9 cellular contexts compared by ENCODE assay signal in the genomic region with DNA sequence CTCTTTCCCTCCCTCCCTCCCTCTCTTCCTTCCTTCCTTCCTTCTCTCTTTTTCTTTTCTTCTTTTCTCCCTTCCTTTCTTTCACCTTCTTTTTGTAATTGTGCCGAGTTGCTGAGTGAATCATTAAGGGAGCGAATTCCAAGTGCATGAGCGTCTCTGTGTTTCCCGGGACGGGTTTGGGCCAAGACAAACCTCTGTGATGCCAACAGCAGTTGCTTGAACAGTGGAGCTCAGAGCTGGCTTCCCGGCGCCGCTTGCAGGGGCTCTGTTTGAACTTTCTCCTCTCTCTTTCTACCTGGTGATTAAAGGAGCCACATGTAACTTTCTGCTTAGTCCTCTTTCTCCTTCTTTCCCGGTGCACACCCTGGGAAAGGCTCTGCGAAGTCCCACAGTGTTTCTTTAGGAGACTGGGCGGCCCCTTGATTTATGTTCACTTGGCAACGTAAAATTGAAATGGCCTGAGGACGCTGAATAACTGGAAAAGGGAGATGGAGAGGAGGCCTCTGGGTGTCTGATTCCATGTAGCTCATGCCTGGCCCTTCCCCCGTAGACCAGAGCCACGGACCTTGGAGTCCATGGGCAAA. TPM values are rescaled to one million over a fixed set of nuclear protein-coding genes. Genes with fewer than 3 reads are reported as not detected.
A peak's percentile ranks its signal among the peaks of the same experiment; 100 is the strongest.
DNase-seq lines count a peak whose midpoint lies in the region; ATAC-seq and TF ChIP-seq lines count a peak whose summit lies in the region.
"Had no signal": no experiment of that assay in that cellular context is flagged by ENCODE, and none has a peak within 500 bp of the region (broad histone marks: within the 10 kb centered on the region; RNA-seq: fewer than 3 reads in every experiment).

No MANE protein-coding gene starts in this region.

- H3K4me1 ChIP-seq in lower lobe of right lung (no peaks in the 10 kb centered on the region), tibial artery (peaks cover 0 to 50% (median 31%) of the 10 kb centered on the region in 4 donors)

- H3K9me3 ChIP-seq in lower lobe of right lung (no peaks in the 10 kb centered on the region), tibial artery (no peaks in the 10 kb centered on the region)

- DNase-seq in HT1080 (ENCODE audit: low read depth) (peak; percentile 88), cerebellar cortex (ENCODE audit: low spot score) (peak; percentile 31), lower lobe of right lung (no peak), tibial artery (peak; percentile 82 to 92), NCI-H1105 treated with DMSO at 0.1 percent for 48 hours (lab: John Stamatoyannopoulos, UW) (no peak), GM20000 (ENCODE audit: low spot score) (no peak), GM19238 (ENCODE audit: insufficient read length, low spot score) (no peak)
- no peak for DNase-seq in activated naive CD4-positive, alpha-beta T cell treated with anti-CD3 and anti-CD28 coated beads, Interleukin-2, amount 50 U/mL, for 72 hours (ENCODE audit: low spot score in 2 of 2)

- peaks cover 0 to 4% of the 10 kb centered on the region in 2 donors for H3K9me3 Mint-ChIP-seq in activated naive CD4-positive, alpha-beta T cell treated with anti-CD3 and anti-CD28 coated beads, Interleukin-2, amount 50 U/mL, for 72 hours
- H3K9me3 Mint-ChIP-seq: central memory CD8-positive, alpha-beta T cell had no signal

- intact Hi-C loops in lower lobe of right lung (cut with DNase I) = no loop called here
- intact Hi-C loops in tibial artery (cut with DNase I; ENCODE audit: low total_unique reads) = loop anchor here (5.0 kb wide), 1 partner anchor 68 kb away; no protein-coding TSS in a partner anchor

- no peaks in the 10 kb centered on the region for H3K27me3 ChIP-seq in lower lobe of right lung (ENCODE audit: low read depth)
- no peaks in the 10 kb centered on the region for H3K27me3 ChIP-seq in tibial artery

- H3K4me3 ChIP-seq in lower lobe of right lung (no peak overlapping the region), tibial artery (peak overlapping the region; percentile 28 to 35)

- H3K36me3 ChIP-seq in lower lobe of right lung (no peaks in the 10 kb centered on the region), tibial artery (no peaks in the 10 kb centered on the region)

- peak; percentile 69 to 85 for ATAC-seq in lower lobe of right lung
- ATAC-seq in activated naive CD4-positive, alpha-beta T cell treated with anti-CD3 and anti-CD28 coated beads, Interleukin-2, amount 50 U/mL, for 72 hours = no peak

- no peaks in the 10 kb centered on the region for H3K36me3 Mint-ChIP-seq in activated naive CD4-positive, alpha-beta T cell treated with anti-CD3 and anti-CD28 coated beads, Interleukin-2, amount 50 U/mL, for 72 hours

- peak overlapping the region; percentile 24 for H3K27ac ChIP-seq in lower lobe of right lung
- H3K27ac ChIP-seq in tibial artery = peak overlapping the region; percentile 49 to 73

- no peak overlapping the region for H3K27ac Mint-ChIP-seq in activated naive CD4-positive, alpha-beta T cell treated with anti-CD3 and anti-CD28 coated beads, Interleukin-2, amount 50 U/mL, for 72 hours

- no peak for TF ChIP-seq CTCF in lower lobe of right lung (IDR thresholded peaks at IDR 0.05)
- TF ChIP-seq CTCF in tibial artery (IDR thresholded peaks at IDR 0.05) = no peak
- no peak for TF ChIP-seq CTCF in GM20000 (IDR thresholded peaks at IDR 0.05; ENCODE audit: extremely low read depth, missing control alignments)

RNA-seq across cellular contexts. Expression of a gene that starts 33.7 kb away (rescaled TPM):
- total RNA-seq in HT1080 (2014; rRNA removed; shearing (Covaris generic)) = 0.53 TPM in 1 of 2 replicates, not detected in the other
- polyA plus RNA-seq in HT1080 (2015; cell fraction: cytosol; rRNA removed) = 0.66 and 0.76 TPM in 2 replicates
- polyA plus RNA-seq in HT1080 (2015; cell fraction: nucleus; rRNA removed) = 0.99 TPM in 1 of 2 replicates, not detected in the other
- total RNA-seq in lower lobe of right lung = 1.9 TPM
- under 1 TPM in 1 of 2 donors, not detected in 1; 0.66 TPM for total RNA-seq in activated naive CD4-positive, alpha-beta T cell treated with anti-CD3 and anti-CD28 coated beads, Interleukin-2, amount 50 U/mL, for 72 hours

Comparison
In these comparisons a context has a peak if more than half of its experiments do, and no peak if none do; other contexts are left out.
1. DNase-seq: peak in HT1080 (single experiment), cerebellar cortex (single experiment) and tibial artery (2 of 2); none in lower lobe of right lung (single experiment), NCI-H1105 treated with DMSO at 0.1 percent for 48 hours (single experiment), activated naive CD4-positive, alpha-beta T cell treated with anti-CD3 and anti-CD28 coated beads, Interleukin-2, amount 50 U/mL, for 72 hours (0 of 2), GM20000 (single experiment) and GM19238 (single experiment).
2. ATAC-seq: peak in lower lobe of right lung (2 of 2); none in activated naive CD4-positive, alpha-beta T cell treated with anti-CD3 and anti-CD28 coated beads, Interleukin-2, amount 50 U/mL, for 72 hours (0 of 2).